In genomic region chrX:135114392-135114791, GRCh38 we compare ENCODE assay signal across 11 cellular contexts. TPM values are rescaled to one million over a fixed set of nuclear protein-coding genes. Genes with fewer than 3 reads are reported as not detected.
DNase-seq lines count a peak whose midpoint lies in the region; ATAC-seq and TF ChIP-seq lines count a peak whose summit lies in the region.
"Had no signal": no experiment of that assay in that cellular context is flagged by ENCODE, and none has a peak within 500 bp of the region (broad histone marks: within the 10 kb centered on the region; RNA-seq: fewer than 3 reads in every experiment).

No MANE protein-coding gene starts in this region.

- no peak for TF ChIP-seq POLR2A in GM18505 (IDR thresholded peaks at IDR 0.05; ENCODE audit: borderline replicate concordance, extremely low read depth, insufficient read depth, insufficient read length)

- DNase-seq in NOMO-1 treated with dmso at 0.1 percent for 144 hours (lab: John Stamatoyannopoulos, UW; ENCODE audit: unreplicated experiment) (peak; percentile 7), H7 (no peak), substantia nigra (lab: John Stamatoyannopoulos, UW) (no peak), NCI-H82 (lab: John Stamatoyannopoulos, UW) (no peak), WERI-Rb-1 (no peak)
- DNase-seq: activated T-cell treated with anti-CD3 and anti-CD28 coated beads, Interleukin-2, amount 50 U/mL, for 48 hours had no signal

- TF ChIP-seq CTCF in WERI-Rb-1 (IDR thresholded peaks at IDR 0.05; ENCODE audit: low read depth, low read length): no peak

- H3K4me3 ChIP-seq in H7 (ENCODE audit: insufficient read depth, low read depth, low read length): no peak overlapping the region
- H3K4me3 ChIP-seq in WERI-Rb-1 (ENCODE audit: low read depth, low read length): no peak overlapping the region

- ATAC-seq in GM18505 (IDR thresholded peaks at IDR 0.05; ENCODE audit: unreplicated experiment) (peak; percentile 94), GM19467 (IDR thresholded peaks at IDR 0.05; ENCODE audit: unreplicated experiment) (peak; percentile 90), HG03025 (IDR thresholded peaks at IDR 0.05; ENCODE audit: low FRiP score, unreplicated experiment) (peak; percentile 85)

- no peaks in the 10 kb centered on the region for H3K9me3 ChIP-seq in WERI-Rb-1 (ENCODE audit: severe bottlenecking)

- H3K27me3 ChIP-seq in H7 (ENCODE audit: control insufficient read depth, insufficient read depth, low read length) (no peaks in the 10 kb centered on the region), WERI-Rb-1 (ENCODE audit: insufficient read depth, low read depth, severe bottlenecking) (peaks cover 3% of the 10 kb centered on the region)

- no peaks in the 10 kb centered on the region for H3K36me3 ChIP-seq in H7 (replicated peaks; ENCODE audit: control insufficient read depth, insufficient read depth, low read length)
- no peaks in the 10 kb centered on the region for H3K36me3 ChIP-seq in WERI-Rb-1

- H3K27ac ChIP-seq in substantia nigra (ENCODE audit: low read depth, low read length, poor library complexity, severe bottlenecking) (no peak overlapping the region), WERI-Rb-1 (no peak overlapping the region)

RNA-seq across cellular contexts. Expression of gene ETDB, which starts 5.9 kb away (rescaled TPM):
- not detected in 2 replicates for total RNA-seq in H7 (2014; rRNA removed; shearing (Covaris generic))
- total RNA-seq: mesenteric fat pad, temporal lobe had no signal

RNA-seq across cellular contexts. Expression of gene SMIM10L2B, which starts 15.9 kb away (rescaled TPM):
- 9.7 and 11.3 TPM in 2 replicates for total RNA-seq in H7 (2014; rRNA removed; shearing (Covaris generic))

RNA-seq across cellular contexts. Expression of gene CT55, which starts 56.8 kb away (rescaled TPM):
- 0.10 TPM in 1 of 2 replicates, not detected in the other for total RNA-seq in H7 (2014; rRNA removed; shearing (Covaris generic))
- total RNA-seq: mesenteric fat pad, temporal lobe had no signal
